Comparison of ENCODE assay signal across 15 cellular contexts in genomic region chr14:61887628-61888027, GRCh38.
DNase-seq lines count a peak whose midpoint lies in the region; ATAC-seq, FAIRE-seq and TF ChIP-seq lines count a peak whose summit lies in the region.
"Had no signal": no experiment of that assay in that cellular context is flagged by ENCODE, and none has a peak within 500 bp of the region (broad histone marks: within the 10 kb centered on the region; RNA-seq: fewer than 3 reads in every experiment).

No MANE protein-coding gene starts in this region.

- no peaks in the 10 kb centered on the region for H3K27me3 Mint-ChIP-seq in astrocyte (ENCODE audit: low read depth, unreplicated experiment)

- TF ChIP-seq CTCF in astrocyte (IDR thresholded peaks at IDR 0.05; ENCODE audit: insufficient read depth, low read depth, low read length) (no peak), kidney epithelial cell (IDR thresholded peaks at IDR 0.05; ENCODE audit: insufficient read depth, low read length, poor library complexity, severe bottlenecking) (no peak), brain microvascular endothelial cell (IDR thresholded peaks at IDR 0.05; ENCODE audit: low read depth, low read length, missing control alignments) (no peak)

- no peak overlapping the region for H3K4me3 ChIP-seq in astrocyte (ENCODE audit: insufficient read depth, low read depth, low read length)
- H3K4me3 ChIP-seq in kidney epithelial cell (ENCODE audit: low read depth, low read length): no peak overlapping the region
- H3K4me3 ChIP-seq in brain microvascular endothelial cell (ENCODE audit: low read depth, low read length): no peak overlapping the region
- H3K4me3 ChIP-seq: K562, Peyer's patch had no signal

- peaks cover 12% of the 10 kb centered on the region for H3K4me1 Mint-ChIP-seq in astrocyte (ENCODE audit: low read depth, unreplicated experiment)

- H3K27me3 ChIP-seq in astrocyte (ENCODE audit: insufficient read depth, low read length) (no peaks in the 10 kb centered on the region), kidney epithelial cell (ENCODE audit: control insufficient read depth, insufficient read depth, low read length) (no peaks in the 10 kb centered on the region), brain microvascular endothelial cell (replicated peaks) (no peaks in the 10 kb centered on the region)
- H3K27me3 ChIP-seq: Peyer's patch had no signal

- no peak overlapping the region for H3K27ac Mint-ChIP-seq in astrocyte (ENCODE audit: unreplicated experiment)
- H3K27ac Mint-ChIP-seq: H9 had no signal

- no peaks in the 10 kb centered on the region for H3K4me1 ChIP-seq in astrocyte (ENCODE audit: insufficient read depth, low read length)
- H3K4me1 ChIP-seq: Peyer's patch had no signal

- peaks cover 6% of the 10 kb centered on the region for H3K9me3 Mint-ChIP-seq in astrocyte (ENCODE audit: unreplicated experiment)

- H2AFZ ChIP-seq in astrocyte (ENCODE audit: low read depth, low read length): no peak overlapping the region

- no peaks in the 10 kb centered on the region for H4K20me1 ChIP-seq in astrocyte (ENCODE audit: insufficient read depth, low read length)

- FAIRE-seq in astrocyte (lab: Jason Lieb, UNC) (no peak), HTR-8/SVneo (lab: Jason Lieb, UNC) (no peak)
- FAIRE-seq: K562 had no signal

- H3K9me3 ChIP-seq in astrocyte (ENCODE audit: insufficient read depth, low read depth, low read length): no peaks in the 10 kb centered on the region
- H3K9me3 ChIP-seq: Peyer's patch, SK-N-SH had no signal

- in situ Hi-C loops in brain microvascular endothelial cell (cut with HindIII; ENCODE audit: low pct_ligation_motif_present, low sequenced_read_pairs): no loop called here

- no peak overlapping the region for H3K4me3 Mint-ChIP-seq in astrocyte (ENCODE audit: unreplicated experiment)
- H3K4me3 Mint-ChIP-seq: H9 had no signal

- no peaks in the 10 kb centered on the region for H3K79me2 ChIP-seq in astrocyte (ENCODE audit: insufficient read depth, low read length)

- H3K36me3 Mint-ChIP-seq in astrocyte (ENCODE audit: low read depth, unreplicated experiment): peaks cover 2% of the 10 kb centered on the region

- peak; percentile 39 for ATAC-seq in HG02852 (IDR thresholded peaks at IDR 0.05; ENCODE audit: unreplicated experiment)
- ATAC-seq: K562 had no signal

- no peak overlapping the region for H3K9ac ChIP-seq in astrocyte (ENCODE audit: low read length)
- H3K9ac ChIP-seq: SK-N-SH had no signal

- H3K27ac ChIP-seq in astrocyte (ENCODE audit: low read depth, low read length): no peak overlapping the region
- H3K27ac ChIP-seq in brain microvascular endothelial cell: no peak overlapping the region

- no peaks in the 10 kb centered on the region for H3K36me3 ChIP-seq in astrocyte (ENCODE audit: insufficient read depth, low read length)
- no peaks in the 10 kb centered on the region for H3K36me3 ChIP-seq in kidney epithelial cell (ENCODE audit: control insufficient read depth, insufficient read depth, low read length)
- H3K36me3 ChIP-seq in brain microvascular endothelial cell (replicated peaks): no peaks in the 10 kb centered on the region
- H3K36me3 ChIP-seq: Peyer's patch had no signal

- no peak overlapping the region for H3K4me2 ChIP-seq in astrocyte (ENCODE audit: low read length)
- H3K4me2 ChIP-seq: SK-N-SH had no signal

- peak; percentile 59 for DNase-seq in astrocyte (ENCODE audit: low read depth)
- DNase-seq in kidney epithelial cell (ENCODE audit: low read depth): peak; percentile 4
- no peak for DNase-seq in NK-92 treated with Interleukin-12 subunit alpha and Interleukin-12 subunit beta, amount 100 ng/mL, for 24 hours (lab: John Stamatoyannopoulos, UW)
- DNase-seq in SKM-1 (lab: John Stamatoyannopoulos, UW; ENCODE audit: unreplicated experiment): no peak
- no peak for DNase-seq in HTR-8/SVneo (ENCODE audit: insufficient read length, low spot score)
- DNase-seq in brain microvascular endothelial cell: no peak
- DNase-seq: EL, H9, NCI-H1105, NCI-H1694 treated with DMSO at 0.1 percent for 48 hours, Peyer's patch, Right ventricle myocardium superior, SK-N-SH had no signal

Comparison
In these comparisons a context has a peak if more than half of its experiments do, and no peak if none do; other contexts are left out.
1. DNase-seq: peak in astrocyte (single experiment) and kidney epithelial cell (single experiment); none in NK-92 treated with Interleukin-12 subunit alpha and Interleukin-12 subunit beta, amount 100 ng/mL, for 24 hours (single experiment), SKM-1 (single experiment), HTR-8/SVneo (single experiment) and brain microvascular endothelial cell (single experiment).